7 cellular contexts compared by ENCODE assay signal in the genomic region with DNA sequence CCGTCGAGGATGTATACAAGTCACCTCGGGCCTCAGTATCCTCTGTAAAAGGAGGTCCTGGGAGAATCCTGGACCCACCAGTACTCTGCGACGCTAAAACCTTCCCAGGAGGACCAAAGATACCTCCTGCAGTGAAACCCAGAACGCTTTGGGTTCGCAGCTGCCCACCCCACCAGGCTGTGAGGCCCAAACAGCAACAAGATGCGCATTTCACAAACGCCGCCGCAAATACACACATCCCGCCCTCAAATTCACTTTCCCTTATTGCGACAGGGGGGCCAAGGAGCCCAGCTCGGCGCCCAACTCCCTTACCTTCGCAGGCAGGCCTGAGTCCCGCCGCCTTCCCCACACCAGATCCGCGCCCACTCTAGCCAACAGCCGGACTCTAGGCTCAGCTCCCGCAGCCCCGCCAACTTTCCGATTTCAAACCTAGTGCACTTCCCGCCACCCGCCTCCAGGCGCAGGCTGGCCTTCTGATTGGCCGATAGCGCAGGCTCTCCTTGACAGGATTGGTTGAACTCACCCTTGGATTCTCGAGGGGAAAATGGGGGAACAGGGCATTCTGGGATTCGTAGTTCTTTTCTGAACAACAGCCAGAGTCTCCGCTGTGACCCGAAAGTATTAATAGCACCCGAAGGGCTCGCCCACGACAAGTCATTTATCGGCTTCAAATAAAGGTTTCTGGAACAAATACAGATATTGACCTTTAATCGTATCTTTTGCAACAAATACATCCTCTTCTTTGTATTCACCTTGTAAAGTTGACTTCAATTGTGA. TPM values are rescaled to one million over a fixed set of nuclear protein-coding genes. Genes with fewer than 3 reads are reported as not detected.
A peak's percentile ranks its signal among the peaks of the same experiment; 100 is the strongest.
DNase-seq lines count a peak whose midpoint lies in the region; ATAC-seq, FAIRE-seq and TF ChIP-seq lines count a peak whose summit lies in the region.

A gene with protein sequence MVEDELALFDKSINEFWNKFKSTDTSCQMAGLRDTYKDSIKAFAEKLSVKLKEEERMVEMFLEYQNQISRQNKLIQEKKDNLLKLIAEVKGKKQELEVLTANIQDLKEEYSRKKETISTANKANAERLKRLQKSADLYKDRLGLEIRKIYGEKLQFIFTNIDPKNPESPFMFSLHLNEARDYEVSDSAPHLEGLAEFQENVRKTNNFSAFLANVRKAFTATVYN (minus strand): TSS at position 425 of the 777 bp plus-strand sequence. CDS start 911 bp downstream, outside the sequence.

- no peaks in the 10 kb centered on the region for H3K9me3 ChIP-seq in astrocyte (ENCODE audit: insufficient read depth, low read depth, low read length)
- H3K9me3 ChIP-seq in hepatocyte (ENCODE audit: low read depth): no peaks in the 10 kb centered on the region

- H3K79me2 ChIP-seq in astrocyte (ENCODE audit: insufficient read depth, low read length) (peaks cover 19% of the 10 kb centered on the region), hepatocyte (peaks cover 9% of the 10 kb centered on the region)

- no peaks in the 10 kb centered on the region for H4K20me1 ChIP-seq in astrocyte (ENCODE audit: insufficient read depth, low read length)
- no peaks in the 10 kb centered on the region for H4K20me1 ChIP-seq in hepatocyte (ENCODE audit: insufficient read depth, poor library complexity, severe bottlenecking)

- H3K27me3 Mint-ChIP-seq in T-helper 2 cell treated with Interferon-gamma antibody and Interleukin-4, amounts not matched to agents 5 μg/mL and 100 μg/mL, for 36 hours (ENCODE audit: low read depth): peaks cover 37% of the 10 kb centered on the region
- H3K27me3 Mint-ChIP-seq in astrocyte (ENCODE audit: low read depth, unreplicated experiment): peaks cover 6% of the 10 kb centered on the region

- ATAC-seq in HG02970 (IDR thresholded peaks at IDR 0.05; ENCODE audit: low FRiP score, unreplicated experiment): peak; percentile 99

- H2AFZ ChIP-seq in astrocyte (ENCODE audit: low read depth, low read length) (peak within 1 kb of the TSS; percentile 92), hepatocyte (peak within 1 kb of the TSS; percentile 40)

- H3K4me2 ChIP-seq in astrocyte (ENCODE audit: low read length) (peak within 1 kb of the TSS; percentile 88), hepatocyte (peak within 1 kb of the TSS; percentile 72)

- H3K9ac ChIP-seq in astrocyte (ENCODE audit: low read length): peak within 1 kb of the TSS; percentile 83

- H3K9me3 Mint-ChIP-seq in T-helper 2 cell treated with Interferon-gamma antibody and Interleukin-4, amounts not matched to agents 5 μg/mL and 100 μg/mL, for 36 hours: no peaks in the 10 kb centered on the region
- no peaks in the 10 kb centered on the region for H3K9me3 Mint-ChIP-seq in astrocyte (ENCODE audit: unreplicated experiment)

- peaks cover 12% of the 10 kb centered on the region for H3K4me1 Mint-ChIP-seq in T-helper 2 cell treated with Interferon-gamma antibody and Interleukin-4, amounts not matched to agents 5 μg/mL and 100 μg/mL, for 36 hours (ENCODE audit: low read depth)
- no peaks in the 10 kb centered on the region for H3K4me1 Mint-ChIP-seq in astrocyte (ENCODE audit: low read depth, unreplicated experiment)

- H3K27me3 ChIP-seq in astrocyte (ENCODE audit: insufficient read depth, low read length) (no peaks in the 10 kb centered on the region), hepatocyte (no peaks in the 10 kb centered on the region)

- peak; percentile 92 for DNase-seq in GM18507 (ENCODE audit: extremely low spot score, insufficient read length, low read depth)
- peak; percentile 94 for DNase-seq in NCI-H2029 (lab: John Stamatoyannopoulos, UW)
- DNase-seq in T-helper 2 cell treated with Interferon-gamma antibody and Interleukin-4, amounts not matched to agents 5 μg/mL and 100 μg/mL, for 36 hours (ENCODE audit: low spot score): peak; percentile 88
- DNase-seq in astrocyte (ENCODE audit: low read depth): peak; percentile 71
- peak; percentile 93 for DNase-seq in hepatocyte (ENCODE audit: low spot score)
- DNase-seq in renal cortical epithelial cell (ENCODE audit: low read depth): peak; percentile 86

- no peaks in the 10 kb centered on the region for H3K4me1 ChIP-seq in astrocyte (ENCODE audit: insufficient read depth, low read length)
- no peaks in the 10 kb centered on the region for H3K4me1 ChIP-seq in hepatocyte (ENCODE audit: insufficient read depth)

- TF ChIP-seq CTCF in astrocyte (IDR thresholded peaks at IDR 0.05; ENCODE audit: insufficient read depth, low read depth, low read length): no peak
- TF ChIP-seq CTCF in hepatocyte (IDR thresholded peaks at IDR 0.05; ENCODE audit: poor library complexity): no peak

- H3K4me3 ChIP-seq in astrocyte (ENCODE audit: insufficient read depth, low read depth, low read length) (peak within 1 kb of the TSS; percentile 79), hepatocyte (peak within 1 kb of the TSS; percentile 32)

- H3K27ac ChIP-seq in astrocyte (ENCODE audit: low read depth, low read length): peak within 1 kb of the TSS; percentile 47
- H3K27ac ChIP-seq in hepatocyte: no peak within 1 kb of the TSS

- H3K36me3 Mint-ChIP-seq in T-helper 2 cell treated with Interferon-gamma antibody and Interleukin-4, amounts not matched to agents 5 μg/mL and 100 μg/mL, for 36 hours (ENCODE audit: low read depth): peaks cover 21% of the 10 kb centered on the region
- H3K36me3 Mint-ChIP-seq in astrocyte (ENCODE audit: low read depth, unreplicated experiment): no peaks in the 10 kb centered on the region

- no peaks in the 10 kb centered on the region for H3K36me3 ChIP-seq in astrocyte (ENCODE audit: insufficient read depth, low read length)
- H3K36me3 ChIP-seq in hepatocyte (replicated peaks; ENCODE audit: insufficient read depth, low read depth): no peaks in the 10 kb centered on the region

- H3K4me3 Mint-ChIP-seq in T-helper 2 cell treated with Interferon-gamma antibody and Interleukin-4, amounts not matched to agents 5 μg/mL and 100 μg/mL, for 36 hours: peak within 1 kb of the TSS; percentile 97
- H3K4me3 Mint-ChIP-seq in astrocyte (ENCODE audit: unreplicated experiment): peak within 1 kb of the TSS; percentile 93

- FAIRE-seq in GM18507 (lab: Jason Lieb, UNC): peak; percentile 97
- FAIRE-seq in astrocyte (lab: Jason Lieb, UNC): peak; percentile 80

- H3K27ac Mint-ChIP-seq in T-helper 2 cell treated with Interferon-gamma antibody and Interleukin-4, amounts not matched to agents 5 μg/mL and 100 μg/mL, for 36 hours: peak within 1 kb of the TSS; percentile 96
- peak within 1 kb of the TSS; percentile 9 for H3K27ac Mint-ChIP-seq in astrocyte (ENCODE audit: unreplicated experiment)

- 2% methylated on average over 38 of the region's 38 CpGs for WGBS in hepatocyte (ENCODE audit: low lambda C conversion rate, missing lambda C conversion rate)

- H3K9me2 ChIP-seq in hepatocyte (replicated peaks; ENCODE audit: insufficient read depth): no peaks in the 10 kb centered on the region

RNA-seq across cellular contexts. Expression of the gene that starts here (rescaled TPM):
- total RNA-seq in astrocyte: 0.60 and 1.6 TPM in 2 replicates
- 4.1 and 11.2 TPM in 2 replicates for total RNA-seq in hepatocyte
- 8.1 and 8.3 TPM in 2 replicates for polyA plus RNA-seq in hepatocyte
- 0.60 and 1.2 TPM in 2 replicates for total RNA-seq in renal cortical epithelial cell
